20 cellular contexts compared by ENCODE assay signal in the genomic region with DNA sequence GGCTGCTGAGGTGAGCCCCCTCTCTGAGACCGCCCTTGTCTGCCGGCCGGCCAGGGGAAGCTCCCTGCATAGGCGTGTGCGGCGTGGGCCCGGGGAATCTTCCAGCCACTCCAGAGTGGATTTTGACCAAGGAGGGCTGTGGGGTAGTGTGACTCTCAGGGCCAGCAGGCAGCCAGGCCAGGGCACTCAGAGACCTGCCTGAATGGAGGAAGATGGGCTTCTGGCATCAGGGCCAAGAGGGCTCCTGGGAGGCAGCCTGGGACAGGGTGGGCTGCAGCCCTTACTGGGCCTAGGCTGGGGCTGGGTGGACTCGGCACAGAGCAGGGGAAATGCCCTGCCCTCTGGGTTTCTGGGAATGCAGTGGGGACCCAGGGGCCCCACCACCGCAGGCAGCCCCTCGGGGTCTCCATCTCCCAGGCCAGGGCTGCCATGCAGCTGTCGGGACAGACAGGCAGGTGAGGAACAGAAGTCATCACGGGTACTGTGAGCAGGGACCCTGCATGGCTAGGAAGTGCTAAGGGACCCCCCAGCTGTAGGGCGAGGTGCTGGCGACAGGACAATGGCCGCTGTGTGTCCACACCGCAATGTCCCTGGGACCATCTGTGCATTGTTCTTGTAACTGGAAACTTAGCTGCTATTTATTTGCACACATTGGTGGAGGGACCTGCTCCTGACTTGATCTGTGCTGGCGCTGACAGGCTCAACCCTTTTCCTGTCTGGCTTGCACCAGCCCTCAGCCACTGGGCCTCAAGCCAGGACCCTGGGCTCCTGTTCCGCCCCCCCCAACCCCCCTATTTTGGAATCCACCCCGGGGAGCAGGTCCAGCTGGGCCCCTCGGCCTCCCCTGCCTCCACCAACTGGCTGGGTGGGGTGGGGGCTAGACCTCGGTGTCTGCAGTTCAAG. TPM values are rescaled to one million over a fixed set of nuclear protein-coding genes. Genes with fewer than 3 reads are reported as not detected.
DNase-seq lines count a peak whose midpoint lies in the region; ATAC-seq and TF ChIP-seq lines count a peak whose summit lies in the region.
"Had no signal": no experiment of that assay in that cellular context is flagged by ENCODE, and none has a peak within 500 bp of the region (broad histone marks: within the 10 kb centered on the region; RNA-seq: fewer than 3 reads in every experiment).

No MANE protein-coding gene starts in this region.

- no peak overlapping the region for H3K27ac Mint-ChIP-seq in activated T-cell treated with anti-CD3 and anti-CD28 coated beads, Interleukin-2, amount 50 U/mL, for 24 hours
- no peak overlapping the region for H3K27ac Mint-ChIP-seq in activated T-cell treated with anti-CD3 and anti-CD28 coated beads, Interleukin-2, amount 50 U/mL, for 72 hours
- H3K27ac Mint-ChIP-seq in progenitor cell of endocrine pancreas = no peak overlapping the region
- H3K27ac Mint-ChIP-seq: CD4-positive, alpha-beta T cell; nephron progenitor cell had no signal

- H3K27ac ChIP-seq in VCaP (peak overlapping the region; percentile 61), smooth muscle cell (ENCODE audit: low read depth) (no peak overlapping the region)
- H3K27ac ChIP-seq: breast epithelium, SK-N-MC, vagina had no signal

- TF ChIP-seq CTCF in VCaP (conservative IDR thresholded peaks at IDR 0.05) = no peak
- no peak for TF ChIP-seq CTCF in smooth muscle cell (IDR thresholded peaks at IDR 0.05; ENCODE audit: borderline replicate concordance, insufficient read depth, poor library complexity, severe bottlenecking)
- TF ChIP-seq CTCF in progenitor cell of endocrine pancreas (IDR thresholded peaks at IDR 0.05; ENCODE audit: unreplicated experiment) = no peak

- H3K9ac ChIP-seq in smooth muscle cell (ENCODE audit: low read depth) = peak overlapping the region; percentile 24

- H3K4me1 ChIP-seq in smooth muscle cell (ENCODE audit: low read depth) = no peaks in the 10 kb centered on the region
- H3K4me1 ChIP-seq: breast epithelium had no signal

- peaks cover 25% of the 10 kb centered on the region for H3K4me1 Mint-ChIP-seq in activated T-cell treated with anti-CD3 and anti-CD28 coated beads, Interleukin-2, amount 50 U/mL, for 24 hours (ENCODE audit: low read depth)
- peaks cover 26% of the 10 kb centered on the region for H3K4me1 Mint-ChIP-seq in activated T-cell treated with anti-CD3 and anti-CD28 coated beads, Interleukin-2, amount 50 U/mL, for 72 hours (ENCODE audit: low read depth)
- no peaks in the 10 kb centered on the region for H3K4me1 Mint-ChIP-seq in progenitor cell of endocrine pancreas (ENCODE audit: low read depth)

- no peaks in the 10 kb centered on the region for H3K27me3 ChIP-seq in smooth muscle cell (ENCODE audit: low read depth)
- H3K27me3 ChIP-seq: vagina had no signal

- no peaks in the 10 kb centered on the region for H3K27me3 Mint-ChIP-seq in activated T-cell treated with anti-CD3 and anti-CD28 coated beads, Interleukin-2, amount 50 U/mL, for 24 hours
- no peaks in the 10 kb centered on the region for H3K27me3 Mint-ChIP-seq in activated T-cell treated with anti-CD3 and anti-CD28 coated beads, Interleukin-2, amount 50 U/mL, for 72 hours (ENCODE audit: low read depth)
- no peaks in the 10 kb centered on the region for H3K27me3 Mint-ChIP-seq in progenitor cell of endocrine pancreas

- WGBS in smooth muscle cell (ENCODE audit: low lambda C conversion rate) = 89% methylated on average over 19 of the region's 21 CpGs

- no peaks in the 10 kb centered on the region for H3K9me3 Mint-ChIP-seq in activated T-cell treated with anti-CD3 and anti-CD28 coated beads, Interleukin-2, amount 50 U/mL, for 24 hours
- no peaks in the 10 kb centered on the region for H3K9me3 Mint-ChIP-seq in activated T-cell treated with anti-CD3 and anti-CD28 coated beads, Interleukin-2, amount 50 U/mL, for 72 hours
- no peaks in the 10 kb centered on the region for H3K9me3 Mint-ChIP-seq in progenitor cell of endocrine pancreas (ENCODE audit: low read depth)
- H3K9me3 Mint-ChIP-seq: CD4-positive, alpha-beta T cell; nephron progenitor cell had no signal

- no peaks in the 10 kb centered on the region for H3K79me2 ChIP-seq in smooth muscle cell (ENCODE audit: low read depth)

- peak overlapping the region; percentile 54 for H3K4me2 ChIP-seq in smooth muscle cell

- H3K36me3 ChIP-seq in smooth muscle cell (ENCODE audit: low read depth) = no peaks in the 10 kb centered on the region
- H3K36me3 ChIP-seq: breast epithelium, vagina had no signal

- ATAC-seq in activated T-cell treated with anti-CD3 and anti-CD28 coated beads, Interleukin-2, amount 50 U/mL, for 72 hours (replicated peaks in 1 of 2) = no peak
- ATAC-seq in GM19467 (IDR thresholded peaks at IDR 0.05; ENCODE audit: unreplicated experiment) (no peak), GM18867 (IDR thresholded peaks at IDR 0.05; ENCODE audit: unreplicated experiment) (no peak)
- ATAC-seq: K562 had no signal

- H2AFZ ChIP-seq in smooth muscle cell (ENCODE audit: low read depth) = no peak overlapping the region

- DNase-seq in activated T-cell treated with anti-CD3 and anti-CD28 coated beads, Interleukin-2, amount 50 U/mL, for 24 hours = peak; percentile 28
- DNase-seq in activated T-cell treated with anti-CD3 and anti-CD28 coated beads, Interleukin-2, amount 50 U/mL, for 72 hours = no peak
- DNase-seq in iris pigment epithelial cell (ENCODE audit: low read depth) (peak; percentile 23), smooth muscle cell (lab: John Stamatoyannopoulos, UW; ENCODE audit: unreplicated experiment) (no peak), progenitor cell of endocrine pancreas (ENCODE audit: low spot score, unreplicated experiment) (no peak)
- DNase-seq: CD4-positive, alpha-beta T cell; mammary epithelial cell; NCI-H1048; NCI-H526 treated with DMSO at 0.1 percent for 48 hours; nephron progenitor cell; retina; stimulated activated CD4-positive, alpha-beta T cell treated with anti-CD3 and anti-CD28 coated beads, Interleukin-1b, Interleukin-23, amount 100 ng/mL, for 48 hours had no signal

- H3K36me3 Mint-ChIP-seq in activated T-cell treated with anti-CD3 and anti-CD28 coated beads, Interleukin-2, amount 50 U/mL, for 24 hours (ENCODE audit: low read depth) = peaks cover 59% of the 10 kb centered on the region
- H3K36me3 Mint-ChIP-seq in activated T-cell treated with anti-CD3 and anti-CD28 coated beads, Interleukin-2, amount 50 U/mL, for 72 hours (ENCODE audit: insufficient read depth in 2 of 2) = no peaks in the 10 kb centered on the region
- H3K36me3 Mint-ChIP-seq in progenitor cell of endocrine pancreas (ENCODE audit: insufficient read depth) = no peaks in the 10 kb centered on the region

- no peaks in the 10 kb centered on the region for H4K20me1 ChIP-seq in smooth muscle cell (ENCODE audit: low read depth)

- no peaks in the 10 kb centered on the region for H3F3A ChIP-seq in smooth muscle cell (ENCODE audit: low read depth)

- no peak overlapping the region for H3K4me3 Mint-ChIP-seq in activated T-cell treated with anti-CD3 and anti-CD28 coated beads, Interleukin-2, amount 50 U/mL, for 24 hours
- no peak overlapping the region for H3K4me3 Mint-ChIP-seq in activated T-cell treated with anti-CD3 and anti-CD28 coated beads, Interleukin-2, amount 50 U/mL, for 72 hours
- no peak overlapping the region for H3K4me3 Mint-ChIP-seq in progenitor cell of endocrine pancreas (ENCODE audit: low read depth)
- H3K4me3 Mint-ChIP-seq: CD4-positive, alpha-beta T cell; nephron progenitor cell had no signal

- H3K9me3 ChIP-seq in smooth muscle cell (replicated peaks; ENCODE audit: low read depth) = no peaks in the 10 kb centered on the region
- H3K9me3 ChIP-seq: breast epithelium, vagina had no signal

- H3K4me3 ChIP-seq in smooth muscle cell = no peak overlapping the region
- H3K4me3 ChIP-seq: breast epithelium, K562, SK-N-MC, vagina had no signal

RNA-seq across cellular contexts. Expression of gene PDCD1, which starts 4.1 kb away (rescaled TPM):
- 10 to 100 TPM; 15.7 to 23.0 TPM for total RNA-seq in activated T-cell treated with anti-CD3 and anti-CD28 coated beads, Interleukin-2, amount 50 U/mL, for 72 hours
- total RNA-seq in smooth muscle cell = not detected in 2 replicates
- polyA plus RNA-seq in smooth muscle cell = 0.12 TPM in 1 of 2 replicates, not detected in the other
- total RNA-seq in progenitor cell of endocrine pancreas = not detected in 2 replicates
- total RNA-seq: mammary epithelial cell, PC-3 had no signal
- polyA plus RNA-seq: mammary epithelial cell had no signal

RNA-seq across cellular contexts. Expression of gene RTP5, which starts 14.9 kb away (rescaled TPM):
- under 1 TPM; 0.12 to 0.56 TPM for total RNA-seq in activated T-cell treated with anti-CD3 and anti-CD28 coated beads, Interleukin-2, amount 50 U/mL, for 72 hours
- total RNA-seq in smooth muscle cell (not detected in 2 replicates), progenitor cell of endocrine pancreas (not detected in 2 replicates)
- not detected in 2 replicates for polyA plus RNA-seq in smooth muscle cell
- total RNA-seq: K562, mammary epithelial cell, PC-3, vagina had no signal
- polyA plus RNA-seq: K562, mammary epithelial cell had no signal

RNA-seq across cellular contexts. Expression of gene NEU4, which starts 45.6 kb away (rescaled TPM):
- 1 to 10 TPM in 1 of 2 donors, under 1 TPM in 1; 0.37 to 1.4 TPM for total RNA-seq in activated T-cell treated with anti-CD3 and anti-CD28 coated beads, Interleukin-2, amount 50 U/mL, for 72 hours
- not detected in 2 replicates for total RNA-seq in smooth muscle cell
- 0.10 TPM in 1 of 2 replicates, not detected in the other for polyA plus RNA-seq in smooth muscle cell
- 1.3 and 1.4 TPM in 2 replicates for total RNA-seq in progenitor cell of endocrine pancreas
- total RNA-seq: mammary epithelial cell, PC-3, vagina had no signal
- polyA plus RNA-seq: mammary epithelial cell had no signal

Comparison
In these comparisons a context has a peak if more than half of its experiments do, and no peak if none do; other contexts are left out.
1. DNase-seq: peak in activated T-cell treated with anti-CD3 and anti-CD28 coated beads, Interleukin-2, amount 50 U/mL, for 24 hours (single experiment) and iris pigment epithelial cell (single experiment); none in activated T-cell treated with anti-CD3 and anti-CD28 coated beads, Interleukin-2, amount 50 U/mL, for 72 hours (0 of 2), smooth muscle cell (single experiment) and progenitor cell of endocrine pancreas (single experiment).
2. RNA of gene PDCD1, which starts 4.1 kb away (total RNA-seq): 15.7 to 23.0 TPM in activated T-cell treated with anti-CD3 and anti-CD28 coated beads, Interleukin-2, amount 50 U/mL, for 72 hours; not detected in smooth muscle cell and not detected in progenitor cell of endocrine pancreas; every median in the first group is over 10 times any median in the second.